8 cellular contexts compared by ENCODE assay signal in genomic region chr7:55951637-55952351, GRCh38. TPM values are rescaled to one million over a fixed set of nuclear protein-coding genes. Genes with fewer than 3 reads are reported as not detected.
DNase-seq lines count a peak whose midpoint lies in the region; ATAC-seq and TF ChIP-seq lines count a peak whose summit lies in the region.

MRPS17 (plus strand) TSS chr7:55951877; CDS start chr7:55953196, 1,319 bp downstream.

- H3K36me3 ChIP-seq in PC-9 (ENCODE audit: low read depth) (peaks cover 22% of the 10 kb centered on the region), mucosa of rectum (ENCODE audit: control insufficient read depth in 2 of 2, insufficient read depth in 2 of 2, low read length in 2 of 2) (peaks cover 8 to 16% of the 10 kb centered on the region in 2 donors)

- peak within 1 kb of the TSS; percentile 91 for H2AFZ ChIP-seq in PC-9

- no peak for TF ChIP-seq CTCF in PC-9 (conservative IDR thresholded peaks at IDR 0.05)

- H3K9ac ChIP-seq in mucosa of rectum (ENCODE audit: low read depth in 1 of 2, low read length in 2 of 2), result peak within 1 kb of the TSS; percentile 84 to 85

- H3K27me3 ChIP-seq in PC-9 (ENCODE audit: insufficient read depth, low read depth) (peaks cover 22% of the 10 kb centered on the region), mucosa of rectum (ENCODE audit: control insufficient read depth in 2 of 2, insufficient read depth in 2 of 2, low read length in 2 of 2) (no peaks in the 10 kb centered on the region)

- POLR2A ChIA-PET in PC-9 (lab: Charles Lee; ENCODE audit: unreplicated experiment), result no interaction called here

- TSS peak; percentile 51 for BruUV-seq in PC-9 (replicated peaks; lab: Mats Ljungman, UMichigan)

- intact Hi-C loops in PC-9 (cut with micrococcal nuclease; ENCODE audit: unreplicated experiment), result loop anchor here (1.0 to 2.0 kb wide), 3 partner anchors 13 to 587 kb away; partner anchors contain the start of genes LANCL2, NIPSNAP2 and ZNF713

- peak within 1 kb of the TSS; percentile 64 for H3K4me2 ChIP-seq in PC-9

- H3K9me2 ChIP-seq in PC-9 (ENCODE audit: insufficient read depth), result no peaks in the 10 kb centered on the region

- peaks cover 45% of the 10 kb centered on the region; the same call in 1 of the 2 replicates for H3F3A ChIP-seq in PC-9 (ENCODE audit: insufficient read depth, low read depth)

- H3K4me3 ChIP-seq in PC-9, result peak within 1 kb of the TSS; percentile 71
- peak within 1 kb of the TSS; percentile 97 to 99 for H3K4me3 ChIP-seq in mucosa of rectum (ENCODE audit: low read length in 2 of 2)

- peak; percentile 100 for ATAC-seq in GM21576 (IDR thresholded peaks at IDR 0.05; ENCODE audit: unreplicated experiment)

- TF ChIP-seq RAD21 in Ishikawa (IDR thresholded peaks at IDR 0.05; ENCODE audit: low read depth), result no peak

- H3K79me2 ChIP-seq in PC-9 (ENCODE audit: low read depth), result peaks cover 25% of the 10 kb centered on the region

- peak; percentile 85 for DNase-seq in DMS153 treated with DMSO at 0.1 percent for 48 hours (lab: John Stamatoyannopoulos, UW; ENCODE audit: unreplicated experiment)
- DNase-seq in PC-9, result peak; percentile 95 to 99
- peak; percentile 93 for DNase-seq in activated T-cell treated with anti-CD3 and anti-CD28 coated beads, Interleukin-2, amount 50 U/mL, for 1 hour
- DNase-seq in erythroblast (lab: John Stamatoyannopoulos, UW), result peak; percentile 92 to 93
- DNase-seq in stimulated activated CD8-positive, alpha-beta memory T cell treated with anti-CD3 and anti-CD28 coated beads, Interleukin-4, amount 100 ng/mL, for 48 hours, result peak; percentile 94

- peaks cover 7% of the 10 kb centered on the region for H3K4me1 ChIP-seq in PC-9 (replicated peaks; ENCODE audit: insufficient read depth)
- H3K4me1 ChIP-seq in mucosa of rectum (ENCODE audit: control insufficient read depth in 2 of 2, insufficient read depth in 2 of 2, low read length in 2 of 2), result peaks cover 0 to 5% of the 10 kb centered on the region in 2 donors

- peak; percentile 89 for TF ChIP-seq POLR2A in erythroblast (IDR thresholded peaks at IDR 0.05; ENCODE audit: low read length)

- H3K9me3 ChIP-seq in PC-9 (ENCODE audit: insufficient read depth, low read depth), result peaks cover 12% of the 10 kb centered on the region
- no peaks in the 10 kb centered on the region for H3K9me3 ChIP-seq in mucosa of rectum (ENCODE audit: control insufficient read depth in 2 of 2, low read length in 2 of 2)

- no peaks in the 10 kb centered on the region for H4K20me1 ChIP-seq in PC-9 (ENCODE audit: insufficient read depth)

- no peak for TF ChIP-seq EP300 in Ishikawa (IDR thresholded peaks at IDR 0.05; ENCODE audit: borderline replicate concordance)

- CTCF ChIA-PET in PC-9 (lab: Charles Lee), result interaction anchor here (0.6 kb wide), 1 partner anchor 350 kb away, joined by 11 read pairs; no protein-coding TSS in a partner anchor

- peak within 1 kb of the TSS; percentile 52 for H3K27ac ChIP-seq in PC-9
- peak within 1 kb of the TSS; percentile 49 to 62 for H3K27ac ChIP-seq in mucosa of rectum (ENCODE audit: low read depth in 2 of 2, low read length in 2 of 2)

TF ChIP-seq in Ishikawa, 13 proteins besides CTCF, POLR2A, EP300 and RAD21:
- TF ChIP-seq YY1 (IDR thresholded peaks at IDR 0.05; ENCODE audit: low read depth), result peak; percentile 59; the same call in 1 of the 2 replicates
- peak; percentile 25; the same call in 1 of the 2 replicates for TF ChIP-seq TCF12 (IDR thresholded peaks at IDR 0.05; ENCODE audit: low read depth)
- TF ChIP-seq USF1 (IDR thresholded peaks at IDR 0.05), result no peak; the same call in 1 of the 2 replicates
- TF ChIP-seq REST (IDR thresholded peaks at IDR 0.05; ENCODE audit: low read depth), result no peak
- 0 out of 2 replicates have a peak, but pooled peaks have one; percentile 41 for TF ChIP-seq TEAD4 (IDR thresholded peaks at IDR 0.05)
- no peak for TF ChIP-seq CEBPB (IDR thresholded peaks at IDR 0.05)
- peak; percentile 89 for TF ChIP-seq TAF1 (IDR thresholded peaks at IDR 0.05; ENCODE audit: low read depth)
- TF ChIP-seq ZBTB7A (IDR thresholded peaks at IDR 0.05; ENCODE audit: low read depth), result 0 out of 2 replicates have a peak, but pooled peaks have one; percentile 44
- peak; percentile 38; the same call in 1 of the 2 replicates for TF ChIP-seq NFIC (IDR thresholded peaks at IDR 0.05)
- no peak for TF ChIP-seq EGR1 (IDR thresholded peaks at IDR 0.05)
- peak; percentile 88 for TF ChIP-seq CREB1 (IDR thresholded peaks at IDR 0.05; ENCODE audit: low read depth)
- no peak for TF ChIP-seq FOXM1 (IDR thresholded peaks at IDR 0.05; ENCODE audit: borderline replicate concordance, low read depth)
- TF ChIP-seq MAX (IDR thresholded peaks at IDR 0.05), result peak; percentile 95
TF ChIP-seq in Ishikawa: peak in this region for 8.

RNA-seq across cellular contexts. Expression of gene MRPS17, which starts in this region (rescaled TPM):
- 38.2 and 39.6 TPM in 2 replicates for total RNA-seq in PC-9 (2021)

Comparison
In these comparisons a context has a peak if more than half of its experiments do, and no peak if none do; other contexts are left out.
1. Peak in every context shown above with its lines: DNase-seq, ATAC-seq, H3K4me3 ChIP-seq and H3K27ac ChIP-seq.